8 cellular contexts compared by ENCODE assay signal in genomic region chr1:8875216-8875861, GRCh38. TPM values are rescaled to one million over a fixed set of nuclear protein-coding genes. Genes with fewer than 3 reads are reported as not detected.
DNase-seq lines count a peak whose midpoint lies in the region; ATAC-seq and TF ChIP-seq lines count a peak whose summit lies in the region.

No MANE protein-coding gene starts in this region.

- no peak for TF ChIP-seq CTCF in parathyroid adenoma (IDR thresholded peaks at IDR 0.05)

- peak; percentile 54 for DNase-seq in Caki2 (ENCODE audit: low read depth)
- no peak for DNase-seq in NT2/D1 (ENCODE audit: low read depth, low spot score)
- no peak for DNase-seq in sciatic nerve (ENCODE audit: low spot score)
- no peak for DNase-seq in GOT3 (lab: John Stamatoyannopoulos, UW)

- peak overlapping the region; percentile 96 for H3K4me3 ChIP-seq in NT2/D1 (ENCODE audit: insufficient read length, low read depth)
- peak overlapping the region; percentile 98 for H3K4me3 ChIP-seq in ectodermal cell (ENCODE audit: insufficient read depth, low read depth, low read length)
- H3K4me3 ChIP-seq in parathyroid adenoma (ENCODE audit: low read depth, low read length) = no peak overlapping the region

- H3K9me3 ChIP-seq in NT2/D1 (ENCODE audit: insufficient read depth, low read length) (no peaks in the 10 kb centered on the region), ectodermal cell (ENCODE audit: control insufficient read depth, low read length) (no peaks in the 10 kb centered on the region), parathyroid adenoma (ENCODE audit: control insufficient read depth, low read length) (no peaks in the 10 kb centered on the region)

- intact Hi-C loops in sciatic nerve (cut with DNase I) = no loop called here

- H3K9ac ChIP-seq in NT2/D1 (ENCODE audit: insufficient read length, low read depth) (peak overlapping the region; percentile 100), parathyroid adenoma (no peak overlapping the region)

- H2AFZ ChIP-seq in parathyroid adenoma = no peak overlapping the region

- H3K4me1 ChIP-seq in NT2/D1 (ENCODE audit: insufficient read depth, insufficient read length) = peaks cover 23% of the 10 kb centered on the region
- H3K4me1 ChIP-seq in ectodermal cell (ENCODE audit: control insufficient read depth, insufficient read depth, low read length) = peaks cover 52% of the 10 kb centered on the region
- peaks cover 11% of the 10 kb centered on the region for H3K4me1 ChIP-seq in parathyroid adenoma

- peak overlapping the region; percentile 16 for H3K4me2 ChIP-seq in parathyroid adenoma (ENCODE audit: low read length)

- H3K27me3 ChIP-seq in NT2/D1 (ENCODE audit: insufficient read depth, insufficient read length) (no peaks in the 10 kb centered on the region), ectodermal cell (ENCODE audit: control insufficient read depth, insufficient read depth, low read length, poor library complexity, severe bottlenecking) (no peaks in the 10 kb centered on the region), parathyroid adenoma (ENCODE audit: control insufficient read depth, insufficient read depth, low read length) (no peaks in the 10 kb centered on the region)

- in situ Hi-C loops in Caki2 (cut with HindIII; ENCODE audit: low pct_unique_long_range_greater_than_20kb, low sequenced_read_pairs) = no loop called here

- WGBS in ectodermal cell, 2 experiments = 76 to 79% methylated on average over 7 of the region's 7 CpGs

- H3K79me2 ChIP-seq in parathyroid adenoma = peaks cover 8% of the 10 kb centered on the region

- ATAC-seq in HG03196 (IDR thresholded peaks at IDR 0.05; ENCODE audit: unreplicated experiment) (no peak), GM18861 (IDR thresholded peaks at IDR 0.05; ENCODE audit: unreplicated experiment) (no peak), sciatic nerve (no peak)

- no peak overlapping the region for H3K27ac ChIP-seq in ectodermal cell (ENCODE audit: insufficient read depth, low read depth, low read length, poor library complexity, severe bottlenecking)
- H3K27ac ChIP-seq in parathyroid adenoma = no peak overlapping the region

- H3K36me3 ChIP-seq in NT2/D1 (ENCODE audit: insufficient read depth, insufficient read length, low read length) (peaks cover 65% of the 10 kb centered on the region), ectodermal cell (ENCODE audit: control insufficient read depth, insufficient read depth, low read length) (peaks cover 52% of the 10 kb centered on the region), parathyroid adenoma (ENCODE audit: control insufficient read depth, insufficient read depth, low read length) (no peaks in the 10 kb centered on the region)

RNA-seq across cellular contexts. Expression of gene ENO1, which starts 3.1 kb away (rescaled TPM):
- total RNA-seq in Caki2 (2014; rRNA removed; shearing (Covaris generic); ENCODE audit: low replicate concordance) = 3,891 and 4,382 TPM in 2 replicates
- 1,944 TPM for polyA plus RNA-seq in ectodermal cell (2013, experiment 1 of 4)
- 1,655 TPM for polyA plus RNA-seq in ectodermal cell (2013, experiment 2 of 4)
- 1,164 TPM for polyA plus RNA-seq in ectodermal cell (2013, experiment 3 of 4)
- 1,145 TPM for polyA plus RNA-seq in ectodermal cell (2013, experiment 4 of 4)
- total RNA-seq in sciatic nerve = 371 TPM

RNA-seq across cellular contexts. Expression of gene RERE, which starts 57.9 kb away (rescaled TPM):
- total RNA-seq in Caki2 (2014; rRNA removed; shearing (Covaris generic); ENCODE audit: low replicate concordance) = 9.8 and 38.6 TPM in 2 replicates
- 107 TPM for polyA plus RNA-seq in ectodermal cell (2013, experiment 1 of 4)
- polyA plus RNA-seq in ectodermal cell (2013, experiment 2 of 4) = 97.5 TPM
- polyA plus RNA-seq in ectodermal cell (2013, experiment 3 of 4) = 72.7 TPM
- 84.5 TPM for polyA plus RNA-seq in ectodermal cell (2013, experiment 4 of 4)
- total RNA-seq in sciatic nerve = 134 TPM

Comparison
In these comparisons a context has a peak if more than half of its experiments do, and no peak if none do; other contexts are left out.
1. RNA of gene ENO1, which starts 3.1 kb away (total RNA-seq): 3,891 to 4,382 TPM in Caki2; 371 TPM in sciatic nerve (single experiment); every median in the first group is over 10 times any median in the second.